1 cellular context compared by ENCODE assay signal in genomic region chr12:13992585-13992984, GRCh38.
TF ChIP-seq lines count a peak whose summit lies in the region.

No MANE protein-coding gene starts in this region.

TF ChIP-seq in HepG2, 621 proteins besides CTCF, POLR2A, EP300 and RAD21 (continued from another document and continues in another):
- no peak for TF ChIP-seq ZHX2 (IDR thresholded peaks at IDR 0.05; ENCODE audit: low read depth)
- TF ChIP-seq ZHX2 (CRISPR knock-in tag; IDR thresholded peaks at IDR 0.05; ENCODE audit: borderline replicate concordance): no peak
- peak; percentile 19; the same call in 1 of the 2 replicates for TF ChIP-seq ZGPAT (CRISPR knock-in tag; IDR thresholded peaks at IDR 0.05)
- 0 out of 4 replicates have a peak, but pooled peaks of 1 of the 2 experiments have one; percentile 12 for TF ChIP-seq NR2F1 (CRISPR knock-in tag; IDR thresholded peaks at IDR 0.05)
- no peak for TF ChIP-seq XBP1 (CRISPR knock-in tag; IDR thresholded peaks at IDR 0.05)
- peak; percentile 85; the same call in 1 of the 2 replicates for TF ChIP-seq SOX5 (CRISPR knock-in tag; IDR thresholded peaks at IDR 0.05; ENCODE audit: borderline replicate concordance)
- TF ChIP-seq DRAP1 (CRISPR knock-in tag; IDR thresholded peaks at IDR 0.05): 0 out of 2 replicates have a peak, but pooled peaks have one; percentile 8
- no peak for TF ChIP-seq FOSL1 (CRISPR knock-in tag; IDR thresholded peaks at IDR 0.05; ENCODE audit: borderline replicate concordance)
- no peak for TF ChIP-seq ZNF276 (CRISPR knock-in tag; IDR thresholded peaks at IDR 0.05; ENCODE audit: low read depth)
- TF ChIP-seq ZNF776 (CRISPR knock-in tag; IDR thresholded peaks at IDR 0.05): no peak
- no peak for TF ChIP-seq SOX13 (IDR thresholded peaks at IDR 0.05)
- TF ChIP-seq SOX13 (CRISPR knock-in tag; conservative IDR thresholded peaks at IDR 0.05 in 1 of 2, IDR thresholded peaks at IDR 0.05 in 1 of 2): peak in 1 of 2 experiments; percentile 77; a peak in 2 of 4 replicates
- TF ChIP-seq ZNF816 (CRISPR knock-in tag; IDR thresholded peaks at IDR 0.05; ENCODE audit: borderline replicate concordance): no peak
- no peak for TF ChIP-seq ATRX (CRISPR knock-in tag; IDR thresholded peaks at IDR 0.05; ENCODE audit: borderline replicate concordance)
- TF ChIP-seq ZKSCAN5 (CRISPR knock-in tag; IDR thresholded peaks at IDR 0.05): no peak
- no peak for TF ChIP-seq ATF1 (CRISPR knock-in tag; IDR thresholded peaks at IDR 0.05)
- no peak for TF ChIP-seq ZNF569 (CRISPR knock-in tag; IDR thresholded peaks at IDR 0.05; ENCODE audit: borderline replicate concordance)
- TF ChIP-seq HOMEZ (CRISPR knock-in tag; IDR thresholded peaks at IDR 0.05; ENCODE audit: low read depth): peak; percentile 62; the same call in 1 of the 2 replicates
- no peak for TF ChIP-seq TRIM22 (IDR thresholded peaks at IDR 0.05)
- no peak for TF ChIP-seq FOXA1 (IDR thresholded peaks at IDR 0.05)
- TF ChIP-seq FOXA1 (CRISPR knock-in tag; IDR thresholded peaks at IDR 0.05): peak; percentile 84
- TF ChIP-seq NFKBIZ (CRISPR knock-in tag; IDR thresholded peaks at IDR 0.05): no peak
- peak; percentile 63; the same call in 1 of the 2 replicates for TF ChIP-seq HNRNPUL1 (IDR thresholded peaks at IDR 0.05; ENCODE audit: low read depth, low read length)
- no peak for TF ChIP-seq PRMT3 (CRISPR knock-in tag; IDR thresholded peaks at IDR 0.05; ENCODE audit: borderline replicate concordance, low read depth)
- peak; percentile 37; the same call in 1 of the 2 replicates for TF ChIP-seq NCOR1 (IDR thresholded peaks at IDR 0.05; ENCODE audit: borderline replicate concordance, low read length)
- TF ChIP-seq ZNF275 (CRISPR knock-in tag; IDR thresholded peaks at IDR 0.05; ENCODE audit: borderline replicate concordance): no peak
- 0 out of 2 replicates have a peak, but pooled peaks have one; percentile 30 for TF ChIP-seq ZNF264 (CRISPR knock-in tag; IDR thresholded peaks at IDR 0.05)
- peak; percentile 45 for TF ChIP-seq ELF3 (CRISPR knock-in tag; IDR thresholded peaks at IDR 0.05)
- TF ChIP-seq ZNF282 (IDR thresholded peaks at IDR 0.05; ENCODE audit: partially characterized antibody): no peak
- no peak for TF ChIP-seq MTF2 (CRISPR knock-in tag; IDR thresholded peaks at IDR 0.05; ENCODE audit: borderline replicate concordance)
- no peak for TF ChIP-seq CEBPG (CRISPR knock-in tag; IDR thresholded peaks at IDR 0.05)
- TF ChIP-seq ZNF652 (CRISPR knock-in tag; IDR thresholded peaks at IDR 0.05; ENCODE audit: borderline replicate concordance, low read depth): no peak
- TF ChIP-seq E2F5 (CRISPR knock-in tag; conservative IDR thresholded peaks at IDR 0.05): no peak
- peak; percentile 35; the same call in 1 of the 2 replicates for TF ChIP-seq ZNF792 (CRISPR knock-in tag; IDR thresholded peaks at IDR 0.05)
- no peak for TF ChIP-seq ZNF317 (CRISPR knock-in tag; IDR thresholded peaks at IDR 0.05)
- no peak for TF ChIP-seq HNRNPLL (IDR thresholded peaks at IDR 0.05; ENCODE audit: low read depth, low read length, poor library complexity, severe bottlenecking)
- 0 out of 2 replicates have a peak, but pooled peaks have one; percentile 31 for TF ChIP-seq RNF2 (conservative IDR thresholded peaks at IDR 0.05; ENCODE audit: low read depth)
- TF ChIP-seq ZBTB2 (CRISPR knock-in tag; IDR thresholded peaks at IDR 0.05; ENCODE audit: low read depth): no peak
- TF ChIP-seq HNF1B (CRISPR knock-in tag; IDR thresholded peaks at IDR 0.05): peak; percentile 54; the same call in 1 of the 2 replicates
- no peak for TF ChIP-seq FOXJ3 (CRISPR knock-in tag; IDR thresholded peaks at IDR 0.05; ENCODE audit: borderline replicate concordance)
- 0 out of 4 replicates have a peak, but pooled peaks of 1 of the 2 experiments have one; percentile 11 for TF ChIP-seq ATF4 (CRISPR knock-in tag; IDR thresholded peaks at IDR 0.05)
